ENCODE assay signal across 14 cellular contexts in genomic region chr2:222434204-222434603, GRCh38. TPM values are rescaled to one million over a fixed set of nuclear protein-coding genes. Genes with fewer than 3 reads are reported as not detected.
DNase-seq lines count a peak whose midpoint lies in the region; ATAC-seq, FAIRE-seq and TF ChIP-seq lines count a peak whose summit lies in the region.
"Had no signal": no experiment of that assay in that cellular context is flagged by ENCODE, and none has a peak within 500 bp of the region (broad histone marks: within the 10 kb centered on the region; RNA-seq: fewer than 3 reads in every experiment).

No MANE protein-coding gene starts in this region.

- DNase-seq in small intestine (peak; percentile 45), foreskin fibroblast (no peak), DMS79 (lab: John Stamatoyannopoulos, UW) (no peak), GM13977 (ENCODE audit: low spot score) (no peak)
- no peak for DNase-seq in effector CD8-positive, alpha-beta T cell (lab: John Stamatoyannopoulos, UW)
- DNase-seq: activated naive CD4-positive, alpha-beta T cell; cerebellar nuclear complex; lower lobe of right lung; upper lobe of left lung had no signal

- in situ Hi-C loops in GM13977 (cut with MboI; ENCODE audit: low pct_unique_long_range_greater_than_20kb, low sequenced_read_pairs, unreplicated experiment), result no loop called here

- no peaks in the 10 kb centered on the region for H3K9me3 ChIP-seq in small intestine (ENCODE audit: control insufficient read depth, low read depth)
- H3K9me3 ChIP-seq: lower lobe of right lung, upper lobe of left lung had no signal

- H3K36me3 ChIP-seq in small intestine (ENCODE audit: control insufficient read depth in 2 of 2, insufficient read depth in 2 of 2, low read length in 2 of 2), result no peaks in the 10 kb centered on the region
- H3K36me3 ChIP-seq: lower lobe of right lung, upper lobe of left lung had no signal

- no peak for TF ChIP-seq CTCF in foreskin fibroblast (IDR thresholded peaks at IDR 0.05; ENCODE audit: low read depth, low read length)
- TF ChIP-seq CTCF in GM13977 (IDR thresholded peaks at IDR 0.05; ENCODE audit: extremely low read depth, insufficient read depth, missing control alignments), result no peak

- H3K27me3 ChIP-seq in small intestine (ENCODE audit: control insufficient read depth in 2 of 2, insufficient read depth in 2 of 2, low read length in 2 of 2), result no peaks in the 10 kb centered on the region
- H3K27me3 ChIP-seq: upper lobe of left lung had no signal

- no peak overlapping the region for H3K4me3 ChIP-seq in small intestine (ENCODE audit: low read depth in 1 of 2, low read length in 2 of 2)
- H3K4me3 ChIP-seq in foreskin fibroblast (ENCODE audit: low read depth in 1 of 2, low read length in 2 of 2), result no peak overlapping the region
- H3K4me3 ChIP-seq: lower lobe of right lung, upper lobe of left lung had no signal

- FAIRE-seq in small intestine (lab: Jason Lieb, UNC), result no peak
- FAIRE-seq: frontal cortex had no signal

- H3K27ac ChIP-seq in small intestine (ENCODE audit: low read depth in 1 of 2, low read length in 1 of 2), result peak overlapping the region; percentile 73 to 76
- H3K27ac ChIP-seq: lower lobe of right lung had no signal

- ATAC-seq in GM19324 (IDR thresholded peaks at IDR 0.05; ENCODE audit: low FRiP score, unreplicated experiment) (peak; percentile 31), HG02642 (IDR thresholded peaks at IDR 0.05; ENCODE audit: poor library complexity, unreplicated experiment) (peak; percentile 55), HG03432 (IDR thresholded peaks at IDR 0.05; ENCODE audit: unreplicated experiment) (peak; percentile 67)
- ATAC-seq: Panc1 had no signal

- WGBS in small intestine, 3 donors, result 20 to 63% (median 32%) methylated on average over 4 of the region's 4 CpGs

- H3K4me1 ChIP-seq in small intestine (ENCODE audit: control insufficient read depth in 2 of 2, insufficient read depth in 1 of 2, low read depth in 1 of 2, low read length in 1 of 2), result peaks cover 7 to 12% of the 10 kb centered on the region in 2 donors
- H3K4me1 ChIP-seq: lower lobe of right lung, upper lobe of left lung had no signal

RNA-seq across cellular contexts. Expression of gene SGPP2, which starts 9.9 kb away (rescaled TPM):
- polyA plus RNA-seq in small intestine, result 10 to 100 TPM in 1 of 3 donors, 1 to 10 TPM in 2; 4.0 to 19.1 (median 4.6) TPM
